In genomic region chr6:132818404-132819359, GRCh38 we compare ENCODE assay signal across 9 cellular contexts. TPM values are rescaled to one million over a fixed set of nuclear protein-coding genes. Genes with fewer than 3 reads are reported as not detected.
DNase-seq lines count a peak whose midpoint lies in the region; ATAC-seq and TF ChIP-seq lines count a peak whose summit lies in the region.
"Had no signal": no experiment of that assay in that cellular context is flagged by ENCODE, and none has a peak within 500 bp of the region (broad histone marks: within the 10 kb centered on the region; RNA-seq: fewer than 3 reads in every experiment).

No MANE protein-coding gene starts in this region.

- peaks cover 50% of the 10 kb centered on the region for H3K4me1 Mint-ChIP-seq in activated naive CD8-positive, alpha-beta T cell treated with anti-CD3 and anti-CD28 coated beads for 36 hours
- H3K4me1 Mint-ChIP-seq in nephron progenitor cell = peaks cover 43% of the 10 kb centered on the region

- H3K27ac Mint-ChIP-seq in activated naive CD8-positive, alpha-beta T cell treated with anti-CD3 and anti-CD28 coated beads for 36 hours = peak overlapping the region; percentile 97
- peak overlapping the region; percentile 96 for H3K27ac Mint-ChIP-seq in nephron progenitor cell

- peak overlapping the region; percentile 95 for H3K4me3 Mint-ChIP-seq in activated naive CD8-positive, alpha-beta T cell treated with anti-CD3 and anti-CD28 coated beads for 36 hours
- H3K4me3 Mint-ChIP-seq in nephron progenitor cell = no peak overlapping the region

- DNase-seq in EH (ENCODE audit: low read depth) (peak; percentile 55), HT1080 (ENCODE audit: low read depth) (peak; percentile 64), nephron progenitor cell (no peak), NCI-H1436 (lab: John Stamatoyannopoulos, UW) (no peak)
- DNase-seq in activated naive CD8-positive, alpha-beta T cell treated with anti-CD3 and anti-CD28 coated beads for 36 hours = no peak
- DNase-seq in activated effector memory CD4-positive, alpha-beta T cell treated with Interleukin-2 at 50 U/mL for 16 hours = no peak
- DNase-seq: activated gamma-delta T cell had no signal

- H3K36me3 Mint-ChIP-seq in activated naive CD8-positive, alpha-beta T cell treated with anti-CD3 and anti-CD28 coated beads for 36 hours = peaks cover 56% of the 10 kb centered on the region
- peaks cover 58% of the 10 kb centered on the region for H3K36me3 Mint-ChIP-seq in nephron progenitor cell (ENCODE audit: low read depth)

- TF ChIP-seq CTCF in nephron progenitor cell (IDR thresholded peaks at IDR 0.05) = no peak

- no peaks in the 10 kb centered on the region for H3K9me3 Mint-ChIP-seq in activated naive CD8-positive, alpha-beta T cell treated with anti-CD3 and anti-CD28 coated beads for 36 hours
- H3K9me3 Mint-ChIP-seq in nephron progenitor cell = no peaks in the 10 kb centered on the region

- ATAC-seq in GM21825 (IDR thresholded peaks at IDR 0.05; ENCODE audit: unreplicated experiment) = no peak
- ATAC-seq: Right ventricle myocardium inferior had no signal

- peaks cover 28% of the 10 kb centered on the region for H3K27me3 Mint-ChIP-seq in activated naive CD8-positive, alpha-beta T cell treated with anti-CD3 and anti-CD28 coated beads for 36 hours
- peaks cover 6% of the 10 kb centered on the region for H3K27me3 Mint-ChIP-seq in nephron progenitor cell (ENCODE audit: low read depth, poor library complexity)

RNA-seq across cellular contexts. Expression of gene RPS12, which starts 4.3 kb away (rescaled TPM):
- total RNA-seq in HT1080 (2014; rRNA removed; shearing (Covaris generic)) = 2,136 and 3,212 TPM in 2 replicates
- 4,566 and 5,181 TPM in 2 replicates for polyA plus RNA-seq in HT1080 (2015; cell fraction: cytosol; rRNA removed)
- 872 and 902 TPM in 2 replicates for polyA plus RNA-seq in HT1080 (2015; cell fraction: nucleus; rRNA removed)
- 1,000 to 10,000 TPM; 1,899 to 2,004 TPM for total RNA-seq in activated naive CD8-positive, alpha-beta T cell treated with anti-CD3 and anti-CD28 coated beads for 36 hours

RNA-seq across cellular contexts. Expression of gene SLC18B1, which starts 20.2 kb away (rescaled TPM):
- 4.5 and 5.5 TPM in 2 replicates for total RNA-seq in HT1080 (2014; rRNA removed; shearing (Covaris generic))
- 4.1 and 5.0 TPM in 2 replicates for polyA plus RNA-seq in HT1080 (2015; cell fraction: cytosol; rRNA removed)
- polyA plus RNA-seq in HT1080 (2015; cell fraction: nucleus; rRNA removed) = 6.1 and 6.5 TPM in 2 replicates
- total RNA-seq in activated naive CD8-positive, alpha-beta T cell treated with anti-CD3 and anti-CD28 coated beads for 36 hours = 10 to 100 TPM in 1 of 2 experiments, 1 to 10 TPM in 1; 9.7 to 10.8 TPM

Comparison
In these comparisons a context has a peak if more than half of its experiments do, and no peak if none do; other contexts are left out.
1. DNase-seq: peak in EH (single experiment) and HT1080 (single experiment); none in activated naive CD8-positive, alpha-beta T cell treated with anti-CD3 and anti-CD28 coated beads for 36 hours (single experiment), nephron progenitor cell (single experiment), activated effector memory CD4-positive, alpha-beta T cell treated with Interleukin-2 at 50 U/mL for 16 hours (single experiment) and NCI-H1436 (single experiment).